ENCODE assay signal across 15 cellular contexts in the genomic region with DNA sequence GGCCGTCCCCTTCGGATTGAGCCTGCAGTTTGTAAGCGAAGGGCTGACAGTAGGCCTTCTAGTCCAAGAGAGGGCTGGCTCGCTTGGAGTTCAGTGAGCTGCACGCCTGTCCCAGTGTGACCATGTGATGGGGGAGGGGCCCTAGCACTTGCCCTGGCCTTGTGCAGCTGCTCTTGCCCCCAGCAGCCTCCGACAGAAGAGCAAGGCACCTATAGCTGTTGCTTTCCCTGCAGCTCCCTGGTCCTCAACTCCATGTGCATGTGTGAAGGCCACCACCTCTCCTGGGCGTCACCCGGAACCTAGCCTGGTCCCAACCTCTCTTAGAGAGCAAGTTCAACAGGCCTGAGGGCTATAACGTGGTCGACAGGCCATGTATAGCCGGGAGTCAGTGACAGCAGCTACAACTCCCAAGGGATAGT. TPM values are rescaled to one million over a fixed set of nuclear protein-coding genes. Genes with fewer than 3 reads are reported as not detected.
A peak's percentile ranks its signal among the peaks of the same experiment; 100 is the strongest.
DNase-seq lines count a peak whose midpoint lies in the region; ATAC-seq and TF ChIP-seq lines count a peak whose summit lies in the region.
"Had no signal": no experiment of that assay in that cellular context is flagged by ENCODE, and none has a peak within 500 bp of the region (broad histone marks: within the 10 kb centered on the region; RNA-seq: fewer than 3 reads in every experiment).

No MANE protein-coding gene starts in this region.

- H3K36me3 Mint-ChIP-seq in neural crest cell (ENCODE audit: low read depth), result peaks cover 6% of the 10 kb centered on the region

- peaks cover 23% of the 10 kb centered on the region for H3K4me1 Mint-ChIP-seq in neural crest cell

- no peaks in the 10 kb centered on the region for H3K9me3 Mint-ChIP-seq in neural crest cell
- H3K9me3 Mint-ChIP-seq: CD8-positive, alpha-beta memory T cell; IgD-negative memory B cell had no signal

- TF ChIP-seq CTCF in HEK293 (tag by site-specific recombination; IDR thresholded peaks at IDR 0.05) (no peak), WERI-Rb-1 (IDR thresholded peaks at IDR 0.05; ENCODE audit: low read depth, low read length) (no peak), neural crest cell (conservative IDR thresholded peaks at IDR 0.05) (no peak)

- no peak overlapping the region for H3K27ac ChIP-seq in HEK293 (ENCODE audit: extremely low read depth, low read depth, low read length)
- no peak overlapping the region for H3K27ac ChIP-seq in WERI-Rb-1
- H3K27ac ChIP-seq: 22Rv1, BLaER1 had no signal

- H3K4me3 ChIP-seq in HEK293 (ENCODE audit: low read depth, low read length) (no peak overlapping the region), WERI-Rb-1 (ENCODE audit: low read depth, low read length) (no peak overlapping the region)
- H3K4me3 ChIP-seq: BLaER1 had no signal

- peaks cover 18% of the 10 kb centered on the region for H3K27me3 Mint-ChIP-seq in neural crest cell (ENCODE audit: low read depth)
- H3K27me3 Mint-ChIP-seq: CD8-positive, alpha-beta memory T cell; IgD-negative memory B cell had no signal

- POLR2A ChIA-PET in HEK293 (lab: Yijun Ruan, JAX), result interaction anchor here (0.7 to 1.5 kb wide), 3 partner anchors 17 to 481 kb away, joined by 3 to 6 read pairs (median 3); a partner anchor contains a TSS

- H3K4me1 ChIP-seq in HEK293 (ENCODE audit: control insufficient read depth, insufficient read depth, low read length), result peaks cover 4% of the 10 kb centered on the region; the same call in 1 of the 2 replicates

- H3K4me3 Mint-ChIP-seq in neural crest cell, result peak overlapping the region; percentile 35
- H3K4me3 Mint-ChIP-seq: IgD-negative memory B cell had no signal

- H3K36me3 ChIP-seq in HEK293 (ENCODE audit: control insufficient read depth in 2 of 2, insufficient read depth in 1 of 2, low read length in 2 of 2) (peaks cover 0 to 62% of the 10 kb centered on the region in 2 experiments; a peak in 2 of 3 replicates), WERI-Rb-1 (peaks cover 56% of the 10 kb centered on the region)

- H3K27me3 ChIP-seq in WERI-Rb-1 (ENCODE audit: insufficient read depth, low read depth, severe bottlenecking), result peaks cover 6% of the 10 kb centered on the region

- H3K9me3 ChIP-seq in HEK293 (ENCODE audit: control insufficient read depth, insufficient read depth, low read depth, low read length), result no peaks in the 10 kb centered on the region
- H3K9me3 ChIP-seq in WERI-Rb-1 (ENCODE audit: severe bottlenecking), result no peaks in the 10 kb centered on the region
- H3K9me3 ChIP-seq: BLaER1 had no signal

- in situ Hi-C loops in G401 (cut with HindIII; ENCODE audit: low sequenced_read_pairs), result no loop called here

- no peak overlapping the region for H3K27ac Mint-ChIP-seq in neural crest cell (ENCODE audit: unreplicated experiment)
- H3K27ac Mint-ChIP-seq: CD8-positive, alpha-beta memory T cell had no signal

- DNase-seq in NCI-H82 (lab: John Stamatoyannopoulos, UW) (peak; percentile 45), NCI-H82 treated with DMSO at 0.1 percent for 48 hours (lab: John Stamatoyannopoulos, UW; ENCODE audit: unreplicated experiment) (no peak), WERI-Rb-1 (peak; percentile 59), neural crest cell (ENCODE audit: low read depth, low spot score) (no peak), G401 (ENCODE audit: low spot score) (no peak)
- DNase-seq: CD8-positive, alpha-beta memory T cell; NCI-H187 treated with DMSO at 0.1 percent for 48 hours; NCI-H446; SHP77 treated with DMSO at 0.1 percent for 48 hours had no signal

- CTCF ChIA-PET in HEK293 (lab: Yijun Ruan, JAX), result interaction anchor here (0.6 to 3.0 kb wide), 6 partner anchors 8 to 91 kb away, joined by 3 to 13 read pairs (median 6); no protein-coding TSS in a partner anchor

- no peak for ATAC-seq in GM21825 (IDR thresholded peaks at IDR 0.05; ENCODE audit: unreplicated experiment)
- ATAC-seq in GM21423 (IDR thresholded peaks at IDR 0.05; ENCODE audit: unreplicated experiment), result no peak

TF ChIP-seq in HEK293, 187 proteins besides CTCF, POLR2A, EP300 and RAD21:
- peak; percentile 38; the same call in 1 of the 2 replicates for TF ChIP-seq GLIS2 (tag by site-specific recombination; IDR thresholded peaks at IDR 0.05)
- no peak for TF ChIP-seq ZSCAN30 (tag by site-specific recombination; IDR thresholded peaks at IDR 0.05)
- no peak for TF ChIP-seq ZFP37 (tag by site-specific recombination; IDR thresholded peaks at IDR 0.05)
- peak; percentile 33; the same call in 1 of the 2 replicates for TF ChIP-seq SCRT2 (tag by site-specific recombination; IDR thresholded peaks at IDR 0.05)
TF ChIP-seq in HEK293: peak in this region for 2.

RNA-seq across cellular contexts. Expression of a gene that starts 5.6 kb away (rescaled TPM):
- total RNA-seq in neural crest cell, result 19.5 and 21.1 TPM in 2 replicates
- 5.8 and 10.6 TPM in 2 replicates for total RNA-seq in G401 (2014; rRNA removed; shearing (Covaris generic))

RNA-seq across cellular contexts. Expression of a gene that starts 36.3 kb away (rescaled TPM):
- total RNA-seq in neural crest cell, result 68.4 and 73.6 TPM in 2 replicates
- 28.0 and 30.8 TPM in 2 replicates for total RNA-seq in G401 (2014; rRNA removed; shearing (Covaris generic))

Comparison
In these comparisons a context has a peak if more than half of its experiments do, and no peak if none do; other contexts are left out.
1. DNase-seq: peak in NCI-H82 (single experiment) and WERI-Rb-1 (single experiment); none in NCI-H82 treated with DMSO at 0.1 percent for 48 hours (single experiment), neural crest cell (single experiment) and G401 (single experiment).